ENCODE assay signal across 8 cellular contexts in the genomic region with DNA sequence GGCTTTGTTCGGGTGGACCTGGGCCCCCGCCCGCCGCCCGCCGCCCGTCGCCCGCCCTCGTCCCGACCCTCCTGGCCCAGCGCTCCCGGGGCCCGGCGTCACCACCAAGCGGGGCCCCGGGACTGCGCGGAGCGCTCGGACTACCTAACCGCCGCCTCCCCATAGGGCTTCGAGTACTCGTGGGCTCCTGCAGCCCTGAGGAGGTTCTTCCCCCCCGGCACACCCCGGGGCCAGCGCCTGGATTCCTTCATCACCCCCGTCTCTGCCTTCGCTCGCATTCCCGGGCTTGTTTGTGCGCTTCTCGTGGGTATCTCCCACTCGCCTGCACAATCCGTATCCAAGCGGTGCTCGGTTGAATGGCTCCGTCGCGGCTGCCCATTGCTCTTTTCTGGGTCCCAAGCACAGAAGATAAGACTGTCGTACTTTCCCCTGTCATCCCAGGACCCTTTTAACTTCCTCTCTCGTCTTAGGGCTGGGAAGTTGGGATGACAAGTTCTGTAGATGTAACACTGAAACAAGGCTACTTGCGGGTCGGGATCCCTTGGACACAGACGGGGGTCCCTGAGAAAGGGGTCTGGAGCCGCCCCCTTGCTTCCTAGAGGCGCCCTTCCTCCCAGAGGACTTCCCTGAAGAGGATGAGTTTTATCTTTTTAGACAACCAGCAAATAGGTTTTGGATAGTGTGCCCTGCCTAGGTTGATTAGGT. TPM values are rescaled to one million over a fixed set of nuclear protein-coding genes. Genes with fewer than 3 reads are reported as not detected.
A peak's percentile ranks its signal among the peaks of the same experiment; 100 is the strongest.
DNase-seq lines count a peak whose midpoint lies in the region; ATAC-seq, FAIRE-seq and TF ChIP-seq lines count a peak whose summit lies in the region.

No MANE protein-coding gene starts in this region.

- H3K4me3 Mint-ChIP-seq in CD8-positive, alpha-beta memory T cell: peak overlapping the region; percentile 96 to 99 (median 98)

- H3K27ac ChIP-seq in CD8-positive, alpha-beta memory T cell (ENCODE audit: low read depth, low read length): peak overlapping the region; percentile 77
- peak overlapping the region; percentile 63; the same call in 1 of the 2 replicates for H3K27ac ChIP-seq in SK-N-MC
- peak overlapping the region; percentile 90 for H3K27ac ChIP-seq in cingulate gyrus (ENCODE audit: low read depth, low read length)
- H3K27ac ChIP-seq in HepG2 (ENCODE audit: extremely low read length, insufficient read depth, low read length): peak overlapping the region; percentile 70
- peak overlapping the region; percentile 86 for H3K27ac ChIP-seq in stomach smooth muscle (ENCODE audit: low read length)

- CTCF ChIA-PET in CD8-positive, alpha-beta memory T cell (lab: Charles Lee): interaction anchor here (0.8 to 1.8 kb wide), 10 partner anchors 12 to 302 kb away, joined by 3 to 11 read pairs (median 4); partner anchors contain the start of gene UTP3
- CTCF ChIA-PET in HepG2 (lab: Yijun Ruan, JAX; ENCODE audit: low intra/inter-chr PET ratio, low total read pairs): no interaction called here

- BruUV-seq in HepG2 (replicated peaks; lab: Mats Ljungman, UMichigan): no TSS peak

- H3K4me1 Mint-ChIP-seq in CD8-positive, alpha-beta memory T cell: peaks cover 21 to 44% (median 27%) of the 10 kb centered on the region in 3 donors

- H3K27ac Mint-ChIP-seq in CD8-positive, alpha-beta memory T cell: peak overlapping the region in 7 of 8 donors; percentile 8 to 96 (median 91)

- no peaks in the 10 kb centered on the region for H3K9me3 Mint-ChIP-seq in CD8-positive, alpha-beta memory T cell

- H2AFZ ChIP-seq in HepG2 (ENCODE audit: low read length): peak overlapping the region; percentile 44

- TF ChIP-seq CTCF in HepG2 (CRISPR knock-in tag; IDR thresholded peaks at IDR 0.05) (no peak), D721Med (IDR thresholded peaks at IDR 0.05; ENCODE audit: insufficient read depth, missing control alignments) (no peak)

- TF ChIP-seq EP300 in HepG2 (IDR thresholded peaks at IDR 0.05; ENCODE audit: low read depth in 2 of 2, low read length in 2 of 2) (no peak), HepG2 (CRISPR knock-in tag; IDR thresholded peaks at IDR 0.05; ENCODE audit: borderline replicate concordance) (no peak)

- ATAC-seq in GM19043 (IDR thresholded peaks at IDR 0.05; ENCODE audit: low read depth, unreplicated experiment): peak; percentile 29
- peak; percentile 50 for ATAC-seq in HG03159 (IDR thresholded peaks at IDR 0.05; ENCODE audit: unreplicated experiment)
- peak; percentile 83 for ATAC-seq in HepG2

- H3K79me2 ChIP-seq in HepG2 (ENCODE audit: insufficient read depth, low read length): peaks cover 14% of the 10 kb centered on the region

- peak overlapping the region; percentile 97 for H3K4me3 ChIP-seq in CD8-positive, alpha-beta memory T cell (ENCODE audit: low read length)
- H3K4me3 ChIP-seq in SK-N-MC: peak overlapping the region; percentile 92
- peak overlapping the region; percentile 90 to 97 (median 94) for H3K4me3 ChIP-seq in HepG2 (replicated peaks in 1 of 3; ENCODE audit: insufficient read depth in 1 of 3, low read depth in 2 of 3, low read length in 3 of 3)
- H3K4me3 ChIP-seq in stomach smooth muscle (ENCODE audit: low read length in 2 of 2): peak overlapping the region; percentile 91 to 98

- no peaks in the 10 kb centered on the region for H3K9me3 ChIP-seq in CD8-positive, alpha-beta memory T cell (ENCODE audit: low read length)
- H3K9me3 ChIP-seq in SK-N-MC (ENCODE audit: low read depth, low read length) (no peaks in the 10 kb centered on the region), HepG2 (ENCODE audit: low read length) (no peaks in the 10 kb centered on the region), stomach smooth muscle (ENCODE audit: control insufficient read depth in 2 of 2, low read length in 2 of 2) (no peaks in the 10 kb centered on the region)

- peaks cover 0 to 1% of the 10 kb centered on the region in 2 donors for H3K27me3 Mint-ChIP-seq in CD8-positive, alpha-beta memory T cell

- peak overlapping the region; percentile 79 for H3K4me2 ChIP-seq in HepG2 (ENCODE audit: low read depth, low read length)

- peaks cover 21% of the 10 kb centered on the region for H3K4me1 ChIP-seq in CD8-positive, alpha-beta memory T cell (ENCODE audit: insufficient read depth, low read length)
- H3K4me1 ChIP-seq in HepG2 (ENCODE audit: insufficient read depth, low read length) (peaks cover 17% of the 10 kb centered on the region), stomach smooth muscle (ENCODE audit: control insufficient read depth, insufficient read depth, low read length) (peaks cover 5% of the 10 kb centered on the region)

- in situ Hi-C loops in HepG2 (cut with HindIII; ENCODE audit: extremely low pct_ligation_motif_present, low pct_unique_long_range_greater_than_20kb): no loop called here

- H4K20me1 ChIP-seq in HepG2 (ENCODE audit: insufficient read depth, low read length): no peaks in the 10 kb centered on the region

- WGBS in HepG2 (ENCODE audit: low lambda C conversion rate): 1% methylated on average over 25 of the region's 48 CpGs

- H3K9ac ChIP-seq in SK-N-MC (ENCODE audit: insufficient read length): peak overlapping the region; percentile 89
- H3K9ac ChIP-seq in HepG2 (ENCODE audit: insufficient read depth, low read depth, low read length): peak overlapping the region; percentile 77
- peak overlapping the region; percentile 76 to 86 for H3K9ac ChIP-seq in stomach smooth muscle (ENCODE audit: low read length in 2 of 2)

- H3K27me3 ChIP-seq in CD8-positive, alpha-beta memory T cell (ENCODE audit: insufficient read depth, low read length, poor library complexity, severe bottlenecking): no peaks in the 10 kb centered on the region
- H3K27me3 ChIP-seq in HepG2 (ENCODE audit: control insufficient read depth in 1 of 2, insufficient read depth in 2 of 2, low read length in 2 of 2) (no peaks in the 10 kb centered on the region; a peak in 1 of 5 replicates), stomach smooth muscle (ENCODE audit: control insufficient read depth in 1 of 2, insufficient read depth in 2 of 2, low read length in 2 of 2) (no peaks in the 10 kb centered on the region)

- no peak for FAIRE-seq in HepG2 (lab: Jason Lieb, UNC)
- no peak for FAIRE-seq in D721Med (lab: Jason Lieb, UNC)

- POLR2A ChIA-PET in CD8-positive, alpha-beta memory T cell (lab: Charles Lee): interaction anchor here (0.6 to 1.8 kb wide), 5 partner anchors 64 to 199 kb away, joined by 3 to 21 read pairs (median 5); partner anchors contain the start of genes DCK and GRSF1
- POLR2A ChIA-PET in HepG2 (lab: Yijun Ruan, JAX): interaction anchor here (0.6 to 2.0 kb wide), 9 partner anchors 9 to 198 kb away, joined by 3 to 11 read pairs (median 5); partner anchors contain the start of genes DCK and GRSF1

- TF ChIP-seq POLR2A in HepG2 (IDR thresholded peaks at IDR 0.05; ENCODE audit: insufficient read depth in 1 of 2, low read depth in 2 of 2, low read length in 2 of 2): no peak

- H3K36me3 ChIP-seq in CD8-positive, alpha-beta memory T cell (ENCODE audit: insufficient read depth, low read length): no peaks in the 10 kb centered on the region
- H3K36me3 ChIP-seq in SK-N-MC (ENCODE audit: insufficient read depth, low read length) (peaks cover 34% of the 10 kb centered on the region), HepG2 (replicated peaks in 1 of 2; ENCODE audit: control insufficient read depth in 1 of 2, insufficient read depth in 2 of 2, low read length in 2 of 2) (peaks cover 4 to 10% of the 10 kb centered on the region in 2 experiments; a peak in 2 of 5 replicates), stomach smooth muscle (ENCODE audit: control insufficient read depth in 2 of 2, insufficient read depth in 2 of 2, low read length in 2 of 2) (peaks cover 0 to 4% of the 10 kb centered on the region in 2 donors)

- DNase-seq in CD8-positive, alpha-beta memory T cell: peak in 1 of 5 donors; percentile 3
- DNase-seq in SK-N-MC (ENCODE audit: low read depth, low spot score) (no peak), HepG2 (ENCODE audit: low spot score) (no peak), D721Med (ENCODE audit: insufficient read length, low spot score) (no peak)

- peaks cover 0 to 21% (median 0%) of the 10 kb centered on the region in 3 donors for H3K36me3 Mint-ChIP-seq in CD8-positive, alpha-beta memory T cell

- TF ChIP-seq RAD21 in HepG2 (CRISPR knock-in tag; IDR thresholded peaks at IDR 0.05): no peak

- intact Hi-C loops in HepG2 (cut with micrococcal nuclease; ENCODE audit: unreplicated experiment): loop anchor here (1.0 to 10.0 kb wide), 5 partner anchors 65 to 248 kb away; partner anchors contain the start of genes DCK, GRSF1 and UTP3

TF ChIP-seq in HepG2, 621 proteins besides CTCF, POLR2A, EP300 and RAD21 (continues in another document):
- no peak for TF ChIP-seq ZNF619 (CRISPR knock-in tag; IDR thresholded peaks at IDR 0.05)

RNA-seq across cellular contexts. Expression of gene MOB1B, which starts 0.6 kb away (rescaled TPM):
- total RNA-seq in CD8-positive, alpha-beta memory T cell: 10 to 100 TPM; 18.4 to 19.8 TPM
- 1.6 TPM for polyA plus RNA-seq in CD8-positive, alpha-beta memory T cell
- total RNA-seq in HepG2 (2016; rRNA removed; fragmentation: Illumina TruSeq; extraction: Trizol): 4.0 and 6.8 TPM in 2 replicates
- 5.0 and 5.6 TPM in 2 replicates for total RNA-seq in HepG2 (2016; cell fraction: cytosol; rRNA removed; fragmentation: Illumina TruSeq; extraction: Trizol; ENCODE audit: low read depth)
- total RNA-seq in HepG2 (2016; cell fraction: insoluble cytoplasmic fraction; rRNA removed; fragmentation: Illumina TruSeq; extraction: Trizol): 3.6 and 6.8 TPM in 2 replicates
- 2.5 TPM in 2 replicates for total RNA-seq in HepG2 (2016; cell fraction: membrane; rRNA removed; fragmentation: Illumina TruSeq; extraction: Trizol)
- total RNA-seq in HepG2 (2016; cell fraction: nucleus; rRNA removed; fragmentation: Illumina TruSeq; extraction: Trizol): 8.2 and 8.3 TPM in 2 replicates
- polyA plus RNA-seq in HepG2 (2011; rRNA removed): 3.9 and 4.1 TPM in 2 replicates
- polyA plus RNA-seq in HepG2 (2011; cell fraction: cytosol; rRNA removed): 1.1 and 1.8 TPM in 2 replicates
- polyA plus RNA-seq in HepG2 (2011; cell fraction: nucleus; rRNA removed): 2.5 and 4.6 TPM in 2 replicates
- 4.6 TPM in 2 replicates for polyA plus RNA-seq in HepG2 (2012)
- 0.23 and 0.25 TPM in 2 replicates for polyA plus RNA-seq in HepG2 (2016; cell fraction: cytosol; fragmentation: Illumina TruSeq; extraction: Trizol; ENCODE audit: low read depth)
- polyA plus RNA-seq in HepG2 (2016; cell fraction: insoluble cytoplasmic fraction; fragmentation: Illumina TruSeq; extraction: Trizol; ENCODE audit: low read depth): 8.2 and 8.5 TPM in 2 replicates
- 0.68 and 0.73 TPM in 2 replicates for polyA plus RNA-seq in HepG2 (2016; cell fraction: membrane; fragmentation: Illumina TruSeq; extraction: Trizol; ENCODE audit: low read depth)
- polyA plus RNA-seq in HepG2 (2016; cell fraction: nucleus; fragmentation: Illumina TruSeq; extraction: Trizol; ENCODE audit: insufficient read depth, low read depth): 11.2 and 12.5 TPM in 2 replicates
- polyA minus RNA-seq in HepG2 (2011; rRNA and poly(A)+ RNA removed; ENCODE audit: low replicate concordance): 8.6 and 10.3 TPM in 2 replicates
- polyA minus RNA-seq in HepG2 (2011; cell fraction: cytosol; rRNA and poly(A)+ RNA removed): 12.0 and 13.8 TPM in 2 replicates
- 14.9 and 18.5 TPM in 2 replicates for polyA minus RNA-seq in HepG2 (2011; cell fraction: nucleus; rRNA and poly(A)+ RNA removed)

Comparison
In these comparisons a context has a peak if more than half of its experiments do, and no peak if none do; other contexts are left out.
1. ATAC-seq: peak in every context shown above with its lines; median percentile 83 in HepG2; 50 in HG03159; 29 in GM19043.